In genomic region chr12:124599074-124599999, GRCh38 we compare ENCODE assay signal across 10 cellular contexts. TPM values are rescaled to one million over a fixed set of nuclear protein-coding genes. Genes with fewer than 3 reads are reported as not detected.
DNase-seq lines count a peak whose midpoint lies in the region; ATAC-seq, FAIRE-seq and TF ChIP-seq lines count a peak whose summit lies in the region.
"Had no signal": no experiment of that assay in that cellular context is flagged by ENCODE, and none has a peak within 500 bp of the region (broad histone marks: within the 10 kb centered on the region; RNA-seq: fewer than 3 reads in every experiment).

No MANE protein-coding gene starts in this region.

- no peak overlapping the region for H3K14ac ChIP-seq in trophoblast cell (ENCODE audit: low read length)

- H2BK120ac ChIP-seq in trophoblast cell (ENCODE audit: insufficient read depth, low read length, poor library complexity), result no peak overlapping the region

- no peaks in the 10 kb centered on the region for H3F3A ChIP-seq in Loucy (ENCODE audit: low read depth)

- no peak overlapping the region for H2BK5ac ChIP-seq in trophoblast cell (ENCODE audit: low read depth, low read length, poor library complexity)

- H3K36me3 ChIP-seq in Loucy (ENCODE audit: insufficient read depth, low read length), result no peaks in the 10 kb centered on the region
- H3K36me3 ChIP-seq in K562 (ENCODE audit: control insufficient read depth, insufficient read depth, low read length), result no peaks in the 10 kb centered on the region
- H3K36me3 ChIP-seq in trophoblast cell (ENCODE audit: control insufficient read depth in 1 of 2, insufficient read depth in 2 of 2, low read length in 2 of 2), result no peaks in the 10 kb centered on the region
- H3K36me3 ChIP-seq in aorta (ENCODE audit: control insufficient read depth in 1 of 2, insufficient read depth in 2 of 2, low read length in 1 of 2), result no peaks in the 10 kb centered on the region
- no peaks in the 10 kb centered on the region for H3K36me3 ChIP-seq in esophagus muscularis mucosa
- H3K36me3 ChIP-seq: BLaER1 had no signal

- H4K8ac ChIP-seq in trophoblast cell (ENCODE audit: low read depth, low read length), result no peak overlapping the region

- DNase-seq in activated T-cell treated with anti-CD3 and anti-CD28 coated beads for 48 hours (ENCODE audit: low read depth) (peak; percentile 34), activated T-cell treated with anti-CD3 and anti-CD28 coated beads for 4 hours (no peak), K562 (ENCODE audit: extremely low read depth in 1 of 4, low spot score in 3 of 4) (no peak), trophoblast cell (peak; percentile 40 to 74), NCI-H2227 treated with DMSO at 0.1 percent for 48 hours (lab: John Stamatoyannopoulos, UW) (no peak), aorta (no peak), esophagus muscularis mucosa (ENCODE audit: extremely low spot score) (no peak)
- DNase-seq: activated naive CD4-positive, alpha-beta T cell treated with anti-CD3 and anti-CD28 coated beads, Interleukin-2, amount 50 U/mL, for 16 hours had no signal

- H3K23ac ChIP-seq in trophoblast cell (ENCODE audit: low read length), result no peak overlapping the region

- H3K4me1 ChIP-seq in Loucy (ENCODE audit: insufficient read depth, low read length, poor library complexity, severe bottlenecking) (peaks cover 8% of the 10 kb centered on the region), K562 (replicated peaks in 1 of 2; ENCODE audit: control insufficient read depth in 2 of 2, insufficient read depth in 2 of 2, low read length in 2 of 2) (peaks cover 0 to 7% of the 10 kb centered on the region in 2 experiments; a peak in 2 of 5 replicates), trophoblast cell (ENCODE audit: control insufficient read depth in 1 of 2, insufficient read depth in 2 of 2, low read length in 2 of 2) (peaks cover 12 to 13% of the 10 kb centered on the region in 2 experiments), aorta (ENCODE audit: control insufficient read depth in 1 of 2, insufficient read depth in 2 of 2, low read length in 2 of 2) (no peaks in the 10 kb centered on the region), esophagus muscularis mucosa (no peaks in the 10 kb centered on the region)

- H3K4me3 ChIP-seq in Loucy (ENCODE audit: low read length, poor library complexity, severe bottlenecking), result no peak overlapping the region
- H3K4me3 ChIP-seq in K562, result no peak overlapping the region
- H3K4me3 ChIP-seq in trophoblast cell (ENCODE audit: low read depth, low read length), result no peak overlapping the region
- H3K4me3 ChIP-seq in aorta (ENCODE audit: low read length in 2 of 2), result no peak overlapping the region
- H3K4me3 ChIP-seq in esophagus muscularis mucosa, result no peak overlapping the region
- H3K4me3 ChIP-seq: BLaER1 had no signal

- 4% methylated on average over 10 of the region's 10 CpGs for WGBS in K562 (ENCODE audit: insufficient coverage, low coverage, missing lambda C conversion rate)
- no CpG with 5 or more reads among the region's 10 CpGs for WGBS in trophoblast cell (ENCODE audit: extremely low coverage, insufficient coverage, insufficient read length)
- WGBS in aorta, 2 donors, result 78 to 85% methylated on average over 10 of the region's 10 CpGs
- WGBS in esophagus muscularis mucosa, result 80% methylated on average over 10 of the region's 10 CpGs

- no TSS peak for BruUV-seq in K562 (replicated peaks; lab: Mats Ljungman, UMichigan)

- no peak overlapping the region for H3K4ac ChIP-seq in trophoblast cell (ENCODE audit: low read depth, low read length)

- no peak overlapping the region for H2AFZ ChIP-seq in Loucy (ENCODE audit: low read length)
- no peak overlapping the region for H2AFZ ChIP-seq in K562 (ENCODE audit: low read depth, low read length)
- no peak overlapping the region for H2AFZ ChIP-seq in trophoblast cell (ENCODE audit: insufficient read depth, low read length, poor library complexity)

- no peak overlapping the region for H3K18ac ChIP-seq in trophoblast cell (ENCODE audit: low read length)

- H3K9me2 ChIP-seq in Loucy (replicated peaks; ENCODE audit: low read depth, low read length), result no peaks in the 10 kb centered on the region

- no peak for FAIRE-seq in K562 (lab: Jason Lieb, UNC)

- H4K12ac ChIP-seq in trophoblast cell (ENCODE audit: low read depth, low read length), result no peak overlapping the region

- TF ChIP-seq POLR2A in K562 (conservative IDR thresholded peaks at IDR 0.05) (no peak), esophagus muscularis mucosa (IDR thresholded peaks at IDR 0.05; ENCODE audit: low read depth) (no peak)

- H4K91ac ChIP-seq in trophoblast cell (ENCODE audit: low read depth, low read length), result no peak overlapping the region

- H2AK5ac ChIP-seq in trophoblast cell (ENCODE audit: low read length), result no peak overlapping the region

- intact Hi-C loops in K562 (cut with micrococcal nuclease), result no loop called here
- intact Hi-C loops in aorta (cut with DNase I), result no loop called here
- intact Hi-C loops in esophagus muscularis mucosa (cut with DNase I), result no loop called here

- POLR2A ChIA-PET in K562 (lab: Yijun Ruan, JAX), result no interaction called here

- H3K9ac ChIP-seq in Loucy (ENCODE audit: low read depth, low read length, poor library complexity, severe bottlenecking) (no peak overlapping the region), K562 (ENCODE audit: insufficient read depth in 1 of 2, low read depth in 2 of 2, low read length in 2 of 2) (no peak overlapping the region), trophoblast cell (ENCODE audit: low read length) (no peak overlapping the region)
- H3K9ac ChIP-seq: BLaER1 had no signal

- no peak overlapping the region for H3K27ac ChIP-seq in K562 (ENCODE audit: extremely low read depth, low read depth, low read length)
- no peak overlapping the region for H3K27ac ChIP-seq in trophoblast cell (ENCODE audit: low read depth, low read length)
- H3K27ac ChIP-seq in aorta (ENCODE audit: low read depth in 1 of 2, low read length in 2 of 2), result no peak overlapping the region
- H3K27ac ChIP-seq in esophagus muscularis mucosa (replicated peaks in 1 of 4), result no peak overlapping the region
- H3K27ac ChIP-seq: BLaER1 had no signal

- H3K79me2 ChIP-seq in Loucy (ENCODE audit: insufficient read depth, low read length) (no peaks in the 10 kb centered on the region), K562 (ENCODE audit: control insufficient read depth, insufficient read depth, low read length) (no peaks in the 10 kb centered on the region), trophoblast cell (ENCODE audit: control insufficient read depth, insufficient read depth, low read length, poor library complexity) (no peaks in the 10 kb centered on the region)

- TF ChIP-seq RAD21 in K562 (CRISPR knock-in tag; conservative IDR thresholded peaks at IDR 0.05 in 1 of 2, IDR thresholded peaks at IDR 0.05 in 1 of 2), result no peak

- TF ChIP-seq CTCF in Loucy (conservative IDR thresholded peaks at IDR 0.05; ENCODE audit: low read length) (peak; percentile 29; the same call in 1 of the 2 replicates), K562 (IDR thresholded peaks at IDR 0.05 in 2 of 3, conservative IDR thresholded peaks at IDR 0.05 in 1 of 3; ENCODE audit: insufficient read depth in 2 of 3, low read depth in 1 of 3, low read length in 3 of 3) (no peak), esophagus muscularis mucosa (IDR thresholded peaks at IDR 0.05) (no peak)

- ATAC-seq in K562 (no peak), aorta (ENCODE audit: low FRiP score) (no peak)

- peaks cover 6% of the 10 kb centered on the region for H3K79me1 ChIP-seq in trophoblast cell (ENCODE audit: low read length)

- no peaks in the 10 kb centered on the region for H3K27me3 ChIP-seq in Loucy (ENCODE audit: insufficient read depth, low read length, poor library complexity, severe bottlenecking)
- H3K27me3 ChIP-seq in K562 (ENCODE audit: control insufficient read depth in 2 of 2, insufficient read depth in 2 of 2, low read length in 2 of 2), result peaks cover 11 to 14% of the 10 kb centered on the region in 2 experiments; a peak in 4 of 5 replicates
- no peaks in the 10 kb centered on the region for H3K27me3 ChIP-seq in trophoblast cell (ENCODE audit: insufficient read depth, low read length)
- no peaks in the 10 kb centered on the region for H3K27me3 ChIP-seq in aorta (ENCODE audit: control insufficient read depth in 1 of 2, insufficient read depth in 2 of 2, low read length in 1 of 2)
- no peaks in the 10 kb centered on the region for H3K27me3 ChIP-seq in esophagus muscularis mucosa

- no peaks in the 10 kb centered on the region for H3K9me1 ChIP-seq in K562 (ENCODE audit: control insufficient read depth, insufficient read depth, low read length)

- TF ChIP-seq EP300 in K562 (IDR thresholded peaks at IDR 0.05; ENCODE audit: low read length) (no peak), esophagus muscularis mucosa (IDR thresholded peaks at IDR 0.05) (no peak)

- H4K20me1 ChIP-seq in Loucy (ENCODE audit: insufficient read depth, low read length, poor library complexity, severe bottlenecking) (no peaks in the 10 kb centered on the region), K562 (replicated peaks; ENCODE audit: control insufficient read depth, insufficient read depth, low read length) (no peaks in the 10 kb centered on the region)
- H4K20me1 ChIP-seq: BLaER1 had no signal

- in situ Hi-C loops in K562 (cut with MboI), result no loop called here

- H2BK12ac ChIP-seq in trophoblast cell (ENCODE audit: low read length), result no peak overlapping the region

- CTCF ChIA-PET in K562 (lab: Yijun Ruan, JAX; ENCODE audit: low intra/inter-chr PET ratio), result no interaction called here

- H3K4me2 ChIP-seq in Loucy (ENCODE audit: low read depth, low read length, poor library complexity, severe bottlenecking) (no peak overlapping the region), K562 (ENCODE audit: insufficient read depth, low read length) (no peak overlapping the region), trophoblast cell (ENCODE audit: low read length) (no peak overlapping the region)
- H3K4me2 ChIP-seq: BLaER1 had no signal

- H3K9me3 ChIP-seq in Loucy (ENCODE audit: insufficient read depth, low read depth, low read length), result no peaks in the 10 kb centered on the region
- H3K9me3 ChIP-seq in K562 (replicated peaks; ENCODE audit: control insufficient read depth, insufficient read depth, low read depth, low read length), result peaks cover 4% of the 10 kb centered on the region
- H3K9me3 ChIP-seq in trophoblast cell (ENCODE audit: insufficient read depth, low read depth, low read length), result no peaks in the 10 kb centered on the region
- no peaks in the 10 kb centered on the region for H3K9me3 ChIP-seq in aorta (ENCODE audit: control insufficient read depth, low read length)
- no peaks in the 10 kb centered on the region for H3K9me3 ChIP-seq in esophagus muscularis mucosa

RNA-seq across cellular contexts. Expression of gene NCOR2, which starts 31.9 kb away (rescaled TPM):
- 66.7 and 165 TPM in 2 replicates for total RNA-seq in K562 (2011; cell fraction: chromatin; rRNA removed; ENCODE audit: low replicate concordance)
- total RNA-seq in K562 (2011; cell fraction: nucleolus; rRNA removed), result 51.9 and 54.2 TPM in 2 replicates
- total RNA-seq in K562 (2011; cell fraction: nucleoplasm; rRNA removed), result 57.6 and 83.1 TPM in 2 replicates
- total RNA-seq in K562 (2014; rRNA removed), result 18.2 and 22.3 TPM in 2 replicates
- total RNA-seq in K562 (2014; rRNA removed; fragmentation: Illumina TruSeq; extraction: Trizol), result 2.8 and 4.1 TPM in 2 replicates
- total RNA-seq in K562 (2015; rRNA removed; fragmentation: Illumina TruSeq; extraction: Trizol), result 8.1 and 8.4 TPM in 2 replicates
- 124 and 126 TPM in 2 replicates for total RNA-seq in K562 (2021)
- polyA plus RNA-seq in K562 (2011; rRNA removed), result 3.1 and 4.2 TPM in 2 replicates
- polyA plus RNA-seq in K562 (2011; cell fraction: cytosol; rRNA removed), result 4.1 and 9.7 TPM in 2 replicates
- 20.4 and 29.6 TPM in 2 replicates for polyA plus RNA-seq in K562 (2011; cell fraction: nucleus; rRNA removed)
- polyA plus RNA-seq in K562 (2012), result 56.5 and 65.0 TPM in 2 replicates
- polyA plus RNA-seq in K562 (2014; fragmentation: Illumina TruSeq; extraction: Trizol), result 22.6 and 36.3 TPM in 2 replicates
- under 1 TPM; 0.18 to 0.20 TPM for polyA plus RNA-seq in K562 (2014; fragmentation: Nextera tagmentation; extraction: Ambion mirVana)
- polyA plus RNA-seq in K562 (2014; rRNA removed), result 24.9 and 29.2 TPM in 2 replicates
- polyA minus RNA-seq in K562 (2011; rRNA and poly(A)+ RNA removed), result 7.3 and 9.9 TPM in 2 replicates
- 27.1 and 60.8 TPM in 2 replicates for polyA minus RNA-seq in K562 (2011; cell fraction: cytosol; rRNA and poly(A)+ RNA removed)
- 18.8 and 19.2 TPM in 2 replicates for polyA minus RNA-seq in K562 (2011; cell fraction: nucleus; rRNA and poly(A)+ RNA removed)
- 147 and 153 TPM in 2 replicates for polyA plus RNA-seq in trophoblast cell (2013)
- total RNA-seq in aorta, result 100 to 1,000 TPM; 201 to 248 TPM
- 10 to 100 TPM; 39.1 to 48.2 TPM for polyA plus RNA-seq in aorta
- 100 to 1,000 TPM; 107 to 188 (median 131) TPM for total RNA-seq in esophagus muscularis mucosa

Comparison
In these comparisons a context has a peak if more than half of its experiments do, and no peak if none do; other contexts are left out.
1. DNase-seq: peak in activated T-cell treated with anti-CD3 and anti-CD28 coated beads for 48 hours (single experiment) and trophoblast cell (2 of 2); none in activated T-cell treated with anti-CD3 and anti-CD28 coated beads for 4 hours (single experiment), K562 (0 of 4), NCI-H2227 treated with DMSO at 0.1 percent for 48 hours (single experiment), aorta (0 of 2) and esophagus muscularis mucosa (single experiment).